Comparison of ENCODE assay signal across 9 cellular contexts in the genomic region with DNA sequence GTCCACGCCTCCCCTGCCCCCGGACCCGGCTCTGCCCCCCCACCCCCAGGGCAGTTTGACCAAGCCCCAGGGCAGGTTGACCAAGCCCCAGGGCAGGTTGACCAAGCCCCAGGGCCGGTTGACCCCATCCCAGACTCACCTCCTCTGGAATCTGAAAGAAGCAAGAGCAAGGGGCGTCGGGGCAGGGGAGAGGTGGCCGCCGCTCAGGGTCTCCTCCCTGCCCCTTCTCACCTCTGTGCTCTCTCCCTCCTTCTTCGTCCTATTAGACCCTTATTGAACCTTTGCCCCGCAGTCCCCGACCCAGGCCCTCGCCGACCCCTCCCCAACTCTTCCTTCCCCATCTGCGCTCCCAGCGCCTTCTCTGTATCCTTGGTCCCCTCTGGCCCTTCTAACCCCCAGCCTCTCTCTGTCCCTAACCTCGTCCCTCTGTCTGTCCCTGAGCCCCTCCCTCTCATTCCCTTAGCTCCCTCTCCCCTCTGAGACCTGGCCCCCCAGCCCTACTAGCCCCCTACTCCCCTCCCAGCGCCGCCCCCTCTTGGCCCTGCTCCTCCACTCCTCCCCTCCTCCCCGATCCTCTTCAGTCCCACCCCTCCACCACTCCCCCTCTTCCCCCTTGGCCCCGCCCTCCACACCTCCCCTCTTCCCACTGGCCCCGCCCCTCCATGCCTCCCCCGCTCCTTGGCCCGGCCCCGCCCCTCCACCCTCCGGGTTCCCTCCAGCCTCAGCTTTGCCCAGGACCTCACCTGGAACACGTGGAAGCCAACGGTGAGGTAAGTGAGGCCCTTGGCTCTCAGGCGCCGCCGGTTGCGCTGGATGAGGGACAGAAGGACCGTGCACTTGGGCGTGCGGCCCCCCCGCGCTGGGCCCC. TPM values are rescaled to one million over a fixed set of nuclear protein-coding genes. Genes with fewer than 3 reads are reported as not detected.
DNase-seq lines count a peak whose midpoint lies in the region; ATAC-seq and TF ChIP-seq lines count a peak whose summit lies in the region.
"Had no signal": no experiment of that assay in that cellular context is flagged by ENCODE, and none has a peak within 500 bp of the region (broad histone marks: within the 10 kb centered on the region; RNA-seq: fewer than 3 reads in every experiment).

No MANE protein-coding gene starts in this region.

- H3K4me1 ChIP-seq in Karpas-422 (ENCODE audit: low read length) (no peaks in the 10 kb centered on the region; the same call in 1 of the 2 replicates), osteoblast (ENCODE audit: insufficient read depth, low read length) (peaks cover 3% of the 10 kb centered on the region)

- H3K36me3 ChIP-seq in Karpas-422 (ENCODE audit: insufficient read depth, low read length) (no peaks in the 10 kb centered on the region), osteoblast (ENCODE audit: insufficient read depth, low read length) (peaks cover 11% of the 10 kb centered on the region)

- H2AFZ ChIP-seq in Karpas-422 (ENCODE audit: low read length): no peak overlapping the region
- H2AFZ ChIP-seq in osteoblast (ENCODE audit: low read length): no peak overlapping the region

- H3K9me2 ChIP-seq in Karpas-422 (replicated peaks; ENCODE audit: insufficient read depth, low read length): no peaks in the 10 kb centered on the region

- H3K4me2 ChIP-seq in Karpas-422 (ENCODE audit: low read depth, low read length, poor library complexity, severe bottlenecking) (peak overlapping the region; percentile 20), osteoblast (ENCODE audit: insufficient read depth, low read length) (no peak overlapping the region)

- no peaks in the 10 kb centered on the region for H4K20me1 ChIP-seq in Karpas-422 (ENCODE audit: insufficient read depth, low read depth, low read length)
- peaks cover 2% of the 10 kb centered on the region for H4K20me1 ChIP-seq in osteoblast (ENCODE audit: insufficient read depth, low read length)

- ATAC-seq in GM19452 (IDR thresholded peaks at IDR 0.05; ENCODE audit: unreplicated experiment) (no peak), HG02610 (IDR thresholded peaks at IDR 0.05; ENCODE audit: unreplicated experiment) (no peak)

- DNase-seq in D341Med (ENCODE audit: low spot score) (peak; percentile 81), Karpas-422 (peak; percentile 76), epithelial cell of prostate (ENCODE audit: low read depth, low spot score) (no peak), osteoblast (ENCODE audit: insufficient read length, low spot score, missing footprints) (peak; percentile 88), ureter (ENCODE audit: low spot score) (peak; percentile 83)
- peak; percentile 74 to 76 for DNase-seq in activated CD4-positive, alpha-beta T cell treated with anti-CD3 and anti-CD28 coated beads, Interleukin-2, amount 50 U/mL, for 48 hours

- H3K9me3 ChIP-seq in Karpas-422 (ENCODE audit: low read length) (no peaks in the 10 kb centered on the region), osteoblast (ENCODE audit: low read depth, low read length) (no peaks in the 10 kb centered on the region)
- H3K9me3 ChIP-seq: neutrophil had no signal

- no peak overlapping the region for H3K27ac ChIP-seq in Karpas-422 (ENCODE audit: low read length)
- H3K27ac ChIP-seq in epithelial cell of prostate: peak overlapping the region; percentile 29
- H3K27ac ChIP-seq in osteoblast (ENCODE audit: low read depth, low read length): no peak overlapping the region
- H3K27ac ChIP-seq: neutrophil had no signal

- H3K27me3 ChIP-seq in Karpas-422 (ENCODE audit: low read length) (no peaks in the 10 kb centered on the region), osteoblast (ENCODE audit: insufficient read depth, low read length) (no peaks in the 10 kb centered on the region)

- H3K9ac ChIP-seq in Karpas-422 (ENCODE audit: low read length): no peak overlapping the region

- H3K79me2 ChIP-seq in Karpas-422 (ENCODE audit: low read length) (no peaks in the 10 kb centered on the region), osteoblast (ENCODE audit: insufficient read depth, low read length) (no peaks in the 10 kb centered on the region)

- H3K4me3 ChIP-seq in Karpas-422 (ENCODE audit: low read length): 0 out of 2 replicates have a peak overlapping the region, but pooled peaks have one; percentile 5
- no peak overlapping the region for H3K4me3 ChIP-seq in osteoblast (ENCODE audit: insufficient read depth, low read length)

- no peak for TF ChIP-seq CTCF in osteoblast (IDR thresholded peaks at IDR 0.05; ENCODE audit: extremely low read depth, low read depth, low read length)

RNA-seq across cellular contexts. Expression of a gene that starts 7.6 kb away (rescaled TPM):
- 0.40 TPM in 1 of 2 replicates, not detected in the other for total RNA-seq in Karpas-422 (2014; rRNA removed; shearing (Covaris generic); ENCODE audit: low replicate concordance)
- total RNA-seq in osteoblast (not detected in 2 replicates), ureter (27.6 TPM)

RNA-seq across cellular contexts. Expression of a gene that starts 36.7 kb away (rescaled TPM):
- total RNA-seq in Karpas-422 (2014; rRNA removed; shearing (Covaris generic); ENCODE audit: low replicate concordance): not detected in 2 replicates
- not detected in 2 replicates for total RNA-seq in osteoblast
- not detected for total RNA-seq in ureter

RNA-seq across cellular contexts. Expression of a gene that starts 52.4 kb away (rescaled TPM):
- total RNA-seq in Karpas-422 (2014; rRNA removed; shearing (Covaris generic); ENCODE audit: low replicate concordance): not detected in 2 replicates
- total RNA-seq in osteoblast (not detected in 2 replicates), ureter (not detected)

Comparison
In these comparisons a context has a peak if more than half of its experiments do, and no peak if none do; other contexts are left out.
1. RNA of a gene that starts 7.6 kb away (total RNA-seq): 27.6 TPM in ureter (single experiment); 0.40 TPM in Karpas-422 and not detected in osteoblast; every median in the first group is over 10 times any median in the second.